ENCODE assay signal across 28 cellular contexts in genomic region chr1:41329662-41330587, GRCh38. TPM values are rescaled to one million over a fixed set of nuclear protein-coding genes. Genes with fewer than 3 reads are reported as not detected.
DNase-seq lines count a peak whose midpoint lies in the region; ATAC-seq and TF ChIP-seq lines count a peak whose summit lies in the region.
"Had no signal": no experiment of that assay in that cellular context is flagged by ENCODE, and none has a peak within 500 bp of the region (broad histone marks: within the 10 kb centered on the region; RNA-seq: fewer than 3 reads in every experiment).

No MANE protein-coding gene starts in this region.

- H3K27me3 Mint-ChIP-seq in neural progenitor cell (ENCODE audit: insufficient read depth, low read depth): no peaks in the 10 kb centered on the region

- ATAC-seq in left ventricle myocardium superior (peak; percentile 23), Right ventricle myocardium superior (ENCODE audit: poor library complexity) (no peak), aorta (ENCODE audit: low FRiP score) (peak; percentile 7), GM21367 (IDR thresholded peaks at IDR 0.05; ENCODE audit: unreplicated experiment) (no peak), HG03521 (IDR thresholded peaks at IDR 0.05; ENCODE audit: unreplicated experiment) (no peak)
- ATAC-seq: foreskin keratinocyte; pancreas; stimulated activated naive CD8-positive, alpha-beta T cell treated with anti-CD3 and anti-CD28 coated beads, Interleukin-15, Interleukin-2, amounts not matched to agents 100 U/mL and 50 U/mL, for 24 hours; T-cell had no signal

- H3K27me3 ChIP-seq in WERI-Rb-1 (ENCODE audit: insufficient read depth, low read depth, severe bottlenecking) (no peaks in the 10 kb centered on the region), neural progenitor cell (no peaks in the 10 kb centered on the region), aorta (ENCODE audit: control insufficient read depth in 1 of 2, insufficient read depth in 2 of 2, low read length in 1 of 2) (no peaks in the 10 kb centered on the region)
- H3K27me3 ChIP-seq: pancreas had no signal

- peak overlapping the region; percentile 30 for H3K4me2 ChIP-seq in neural progenitor cell
- H3K4me2 ChIP-seq: smooth muscle cell had no signal

- no peaks in the 10 kb centered on the region for H4K20me1 ChIP-seq in neural progenitor cell (ENCODE audit: low read depth)

- H3K36me3 Mint-ChIP-seq in neural progenitor cell: no peaks in the 10 kb centered on the region
- H3K36me3 Mint-ChIP-seq: CD4-positive, alpha-beta memory T cell; T-cell had no signal

- H3K9me3 Mint-ChIP-seq in neural progenitor cell: no peaks in the 10 kb centered on the region
- H3K9me3 Mint-ChIP-seq: activated T-helper 1 cell treated with anti-CD3 and anti-CD28 coated beads, Interleukin-12 subunit alpha, Interleukin-12 subunit beta, Interleukin-2, Interleukin-4 antibody, amounts not matched to agents 30 ng/mL and 10 ng/mL and 1 ng/mL, durations not matched to agents 14 hours and 24 hours and 36 hours had no signal

- H3K4me1 Mint-ChIP-seq in neural progenitor cell: peaks cover 23% of the 10 kb centered on the region
- H3K4me1 Mint-ChIP-seq: CD4-positive, alpha-beta memory T cell; nephron had no signal

- peak overlapping the region; percentile 93 for H3K27ac ChIP-seq in WERI-Rb-1
- H3K27ac ChIP-seq in neural progenitor cell: no peak overlapping the region
- no peak overlapping the region for H3K27ac ChIP-seq in aorta (ENCODE audit: low read depth in 1 of 2, low read length in 2 of 2)
- H3K27ac ChIP-seq: dorsolateral prefrontal cortex, esophagus squamous epithelium, foreskin keratinocyte, pancreas had no signal

- H3K9me3 ChIP-seq in WERI-Rb-1 (ENCODE audit: severe bottlenecking) (no peaks in the 10 kb centered on the region), neural progenitor cell (ENCODE audit: low read depth) (no peaks in the 10 kb centered on the region), aorta (ENCODE audit: control insufficient read depth, low read length) (no peaks in the 10 kb centered on the region)
- H3K9me3 ChIP-seq: esophagus squamous epithelium, pancreas had no signal

- H3F3A ChIP-seq in neural progenitor cell (ENCODE audit: low read depth): peaks cover 24% of the 10 kb centered on the region

- intact Hi-C loops in left ventricle myocardium superior (cut with micrococcal nuclease) (no loop called here), Right ventricle myocardium superior (cut with DNase I) (no loop called here), aorta (cut with DNase I) (no loop called here)

- peak overlapping the region; percentile 72 for H3K27ac Mint-ChIP-seq in neural progenitor cell
- H3K27ac Mint-ChIP-seq: activated CD4-positive, alpha-beta T cell treated with anti-CD3 and anti-CD28 coated beads, Interleukin-2, amount 10 ng/mL, durations not matched to agents 24 days and 14 days; activated T-helper 1 cell treated with anti-CD3 and anti-CD28 coated beads, Interleukin-12 subunit alpha, Interleukin-12 subunit beta, Interleukin-2, Interleukin-4 antibody, amounts not matched to agents 30 ng/mL and 10 ng/mL and 1 ng/mL, durations not matched to agents 14 hours and 24 hours and 36 hours; CD4-positive, alpha-beta memory T cell; nephron; T-cell had no signal

- no peak overlapping the region for H3K4me3 Mint-ChIP-seq in neural progenitor cell
- H3K4me3 Mint-ChIP-seq: activated CD4-positive, alpha-beta T cell treated with anti-CD3 and anti-CD28 coated beads, Interleukin-2, amount 10 ng/mL, durations not matched to agents 24 days and 14 days; activated T-helper 1 cell treated with anti-CD3 and anti-CD28 coated beads, Interleukin-12 subunit alpha, Interleukin-12 subunit beta, Interleukin-2, Interleukin-4 antibody, amounts not matched to agents 30 ng/mL and 10 ng/mL and 1 ng/mL, durations not matched to agents 14 hours and 24 hours and 36 hours; CD4-positive, alpha-beta memory T cell; nephron; T-cell had no signal

- H3K4me3 ChIP-seq in WERI-Rb-1 (ENCODE audit: low read depth, low read length): no peak overlapping the region
- H3K4me3 ChIP-seq in neural progenitor cell: no peak overlapping the region
- no peak overlapping the region for H3K4me3 ChIP-seq in aorta (ENCODE audit: low read length in 2 of 2)
- H3K4me3 ChIP-seq: dorsolateral prefrontal cortex, esophagus squamous epithelium, pancreas, smooth muscle cell had no signal

- H2AFZ ChIP-seq in neural progenitor cell (replicated peaks): no peak overlapping the region

- no peaks in the 10 kb centered on the region for H3K79me2 ChIP-seq in neural progenitor cell (ENCODE audit: low read depth)

- H3K9ac ChIP-seq in neural progenitor cell: no peak overlapping the region

- H3K4me1 ChIP-seq in neural progenitor cell (peaks cover 15% of the 10 kb centered on the region), aorta (ENCODE audit: control insufficient read depth in 1 of 2, insufficient read depth in 2 of 2, low read length in 2 of 2) (no peaks in the 10 kb centered on the region)
- H3K4me1 ChIP-seq: esophagus squamous epithelium, foreskin keratinocyte, pancreas had no signal

- TF ChIP-seq CTCF in WERI-Rb-1 (IDR thresholded peaks at IDR 0.05; ENCODE audit: low read depth, low read length): peak; percentile 27; the same call in 1 of the 2 replicates
- no peak for TF ChIP-seq CTCF in neural progenitor cell (IDR thresholded peaks at IDR 0.05)

- H3K36me3 ChIP-seq in WERI-Rb-1: no peaks in the 10 kb centered on the region
- no peaks in the 10 kb centered on the region for H3K36me3 ChIP-seq in neural progenitor cell
- no peaks in the 10 kb centered on the region for H3K36me3 ChIP-seq in aorta (ENCODE audit: control insufficient read depth in 1 of 2, insufficient read depth in 2 of 2, low read length in 1 of 2)
- H3K36me3 ChIP-seq: esophagus squamous epithelium, pancreas had no signal

- DNase-seq in left ventricle myocardium superior (no peak), Right ventricle myocardium superior (no peak), WERI-Rb-1 (peak; percentile 96), neural progenitor cell (ENCODE audit: low spot score) (no peak), aorta (no peak), NCI-H748 treated with DMSO at 0.1 percent for 48 hours (lab: John Stamatoyannopoulos, UW) (no peak)
- DNase-seq: activated CD4-positive, alpha-beta T cell treated with anti-CD3 and anti-CD28 coated beads, Interleukin-2, amount 10 ng/mL, durations not matched to agents 24 days and 14 days; activated naive CD4-positive, alpha-beta T cell treated with Interleukin-2 at 50 U/mL for 16 hours; AML-193; CD4-positive, alpha-beta memory T cell; cerebellar nuclear complex; esophagus squamous epithelium; foreskin keratinocyte; HCEC 1CT; Karpas-422; NCI-H1930; NCI-H526; pancreas; stimulated activated naive CD8-positive, alpha-beta T cell treated with anti-CD3 and anti-CD28 coated beads, Interleukin-15, Interleukin-2, amounts not matched to agents 100 U/mL and 50 U/mL, for 24 hours; T-cell had no signal

- 90% methylated on average over 11 of the region's 11 CpGs for WGBS in aorta, 2 donors

RNA-seq across cellular contexts. Expression of gene FOXO6, which starts 31.3 kb away (rescaled TPM):
- total RNA-seq in left ventricle myocardium superior: 3.4 TPM
- 3.6 TPM for total RNA-seq in Right ventricle myocardium superior
- total RNA-seq in neural progenitor cell (ENCODE audit: low replicate concordance): 2.1 TPM in 1 of 2 replicates, not detected in the other
- 1 to 10 TPM; 1.4 to 3.3 TPM for total RNA-seq in aorta
- under 1 TPM; 0.13 to 0.38 TPM for polyA plus RNA-seq in aorta
- total RNA-seq: activated CD4-positive, alpha-beta T cell treated with anti-CD3 and anti-CD28 coated beads, Interleukin-2, amount 10 ng/mL, durations not matched to agents 24 days and 14 days; activated T-helper 1 cell treated with anti-CD3 and anti-CD28 coated beads, Interleukin-12 subunit alpha, Interleukin-12 subunit beta, Interleukin-2, Interleukin-4 antibody, amounts not matched to agents 30 ng/mL and 10 ng/mL and 1 ng/mL, durations not matched to agents 14 hours and 24 hours and 36 hours; CD4-positive, alpha-beta memory T cell; lung microvascular endothelial cell had no signal
- polyA plus RNA-seq: CD4-positive, alpha-beta memory T cell; HepG2 had no signal

Comparison
In these comparisons a context has a peak if more than half of its experiments do, and no peak if none do; other contexts are left out.
1. ATAC-seq: peak in left ventricle myocardium superior (single experiment) and aorta (single experiment); none in Right ventricle myocardium superior (single experiment), GM21367 (single experiment) and HG03521 (single experiment).